7 cellular contexts compared by ENCODE assay signal in genomic region chr2:120415060-120415459, GRCh38.
"Had no signal": no experiment of that assay in that cellular context is flagged by ENCODE, and none has a peak within 500 bp of the region (broad histone marks: within the 10 kb centered on the region; RNA-seq: fewer than 3 reads in every experiment).

No MANE protein-coding gene starts in this region.

- H3K4me3 ChIP-seq: K562 had no signal

- ATAC-seq: HepG2, K562 had no signal

- H3K27ac ChIP-seq: HL-60 had no signal

- DNase-seq: IMR-90, KBM-7, KG1 had no signal

- FAIRE-seq: HepG2, HTR-8/SVneo, K562 had no signal
